Comparison of ENCODE assay signal across 1 cellular context in the genomic region with DNA sequence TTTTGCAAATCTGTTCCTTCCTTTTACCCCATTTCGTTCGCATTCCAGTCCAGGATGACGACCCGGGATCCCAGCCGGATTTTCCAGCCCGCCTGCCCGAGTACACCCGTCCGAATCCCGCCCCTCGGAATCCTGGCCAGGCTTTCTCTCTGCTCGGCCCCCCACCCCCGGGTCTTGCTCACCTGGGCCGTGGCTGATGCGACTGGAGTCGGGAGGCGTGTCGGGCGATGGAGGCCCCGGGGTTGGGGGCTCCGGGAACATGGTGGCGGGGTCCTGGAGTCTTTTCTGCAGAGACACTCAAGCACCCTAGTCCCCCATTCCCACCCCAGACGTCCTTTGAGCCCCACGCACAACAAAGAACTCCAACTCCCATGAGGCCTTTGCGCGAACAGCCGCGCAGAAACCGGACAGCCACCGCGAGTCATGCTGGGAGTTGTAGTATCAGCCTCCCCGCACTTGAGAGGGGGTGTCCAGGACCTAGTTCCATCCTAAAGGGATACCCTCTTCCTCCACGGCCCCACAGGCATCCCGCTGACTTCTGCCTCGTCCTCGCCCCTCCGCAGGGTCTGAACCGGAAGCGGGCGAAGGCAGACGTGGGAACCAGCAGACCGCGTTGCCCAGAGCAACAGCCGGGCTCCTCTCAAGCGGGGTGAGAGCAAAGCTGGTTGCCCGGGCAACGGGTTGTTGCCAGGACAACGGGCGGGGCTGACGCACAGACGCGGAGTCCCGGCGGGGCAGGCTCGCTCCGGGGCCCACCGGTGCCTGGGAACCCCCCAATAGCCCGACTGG.
TF ChIP-seq lines count a peak whose summit lies in the region.

No MANE protein-coding gene starts in this region.

TF ChIP-seq in GM23338, 12 proteins besides CTCF, POLR2A, EP300 and RAD21 (continued from another document):
- TF ChIP-seq, protein P1, sequence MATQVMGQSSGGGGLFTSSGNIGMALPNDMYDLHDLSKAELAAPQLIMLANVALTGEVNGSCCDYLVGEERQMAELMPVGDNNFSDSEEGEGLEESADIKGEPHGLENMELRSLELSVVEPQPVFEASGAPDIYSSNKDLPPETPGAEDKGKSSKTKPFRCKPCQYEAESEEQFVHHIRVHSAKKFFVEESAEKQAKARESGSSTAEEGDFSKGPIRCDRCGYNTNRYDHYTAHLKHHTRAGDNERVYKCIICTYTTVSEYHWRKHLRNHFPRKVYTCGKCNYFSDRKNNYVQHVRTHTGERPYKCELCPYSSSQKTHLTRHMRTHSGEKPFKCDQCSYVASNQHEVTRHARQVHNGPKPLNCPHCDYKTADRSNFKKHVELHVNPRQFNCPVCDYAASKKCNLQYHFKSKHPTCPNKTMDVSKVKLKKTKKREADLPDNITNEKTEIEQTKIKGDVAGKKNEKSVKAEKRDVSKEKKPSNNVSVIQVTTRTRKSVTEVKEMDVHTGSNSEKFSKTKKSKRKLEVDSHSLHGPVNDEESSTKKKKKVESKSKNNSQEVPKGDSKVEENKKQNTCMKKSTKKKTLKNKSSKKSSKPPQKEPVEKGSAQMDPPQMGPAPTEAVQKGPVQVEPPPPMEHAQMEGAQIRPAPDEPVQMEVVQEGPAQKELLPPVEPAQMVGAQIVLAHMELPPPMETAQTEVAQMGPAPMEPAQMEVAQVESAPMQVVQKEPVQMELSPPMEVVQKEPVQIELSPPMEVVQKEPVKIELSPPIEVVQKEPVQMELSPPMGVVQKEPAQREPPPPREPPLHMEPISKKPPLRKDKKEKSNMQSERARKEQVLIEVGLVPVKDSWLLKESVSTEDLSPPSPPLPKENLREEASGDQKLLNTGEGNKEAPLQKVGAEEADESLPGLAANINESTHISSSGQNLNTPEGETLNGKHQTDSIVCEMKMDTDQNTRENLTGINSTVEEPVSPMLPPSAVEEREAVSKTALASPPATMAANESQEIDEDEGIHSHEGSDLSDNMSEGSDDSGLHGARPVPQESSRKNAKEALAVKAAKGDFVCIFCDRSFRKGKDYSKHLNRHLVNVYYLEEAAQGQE (IDR thresholded peaks at IDR 0.05; ENCODE audit: unreplicated experiment): peak; percentile 8
- no peak for TF ChIP-seq NANOG (IDR thresholded peaks at IDR 0.05; ENCODE audit: borderline replicate concordance)
- TF ChIP-seq, protein P2, sequence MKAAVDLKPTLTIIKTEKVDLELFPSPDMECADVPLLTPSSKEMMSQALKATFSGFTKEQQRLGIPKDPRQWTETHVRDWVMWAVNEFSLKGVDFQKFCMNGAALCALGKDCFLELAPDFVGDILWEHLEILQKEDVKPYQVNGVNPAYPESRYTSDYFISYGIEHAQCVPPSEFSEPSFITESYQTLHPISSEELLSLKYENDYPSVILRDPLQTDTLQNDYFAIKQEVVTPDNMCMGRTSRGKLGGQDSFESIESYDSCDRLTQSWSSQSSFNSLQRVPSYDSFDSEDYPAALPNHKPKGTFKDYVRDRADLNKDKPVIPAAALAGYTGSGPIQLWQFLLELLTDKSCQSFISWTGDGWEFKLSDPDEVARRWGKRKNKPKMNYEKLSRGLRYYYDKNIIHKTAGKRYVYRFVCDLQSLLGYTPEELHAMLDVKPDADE (IDR thresholded peaks at IDR 0.05): peak; percentile 95
- TF ChIP-seq, protein P3, sequence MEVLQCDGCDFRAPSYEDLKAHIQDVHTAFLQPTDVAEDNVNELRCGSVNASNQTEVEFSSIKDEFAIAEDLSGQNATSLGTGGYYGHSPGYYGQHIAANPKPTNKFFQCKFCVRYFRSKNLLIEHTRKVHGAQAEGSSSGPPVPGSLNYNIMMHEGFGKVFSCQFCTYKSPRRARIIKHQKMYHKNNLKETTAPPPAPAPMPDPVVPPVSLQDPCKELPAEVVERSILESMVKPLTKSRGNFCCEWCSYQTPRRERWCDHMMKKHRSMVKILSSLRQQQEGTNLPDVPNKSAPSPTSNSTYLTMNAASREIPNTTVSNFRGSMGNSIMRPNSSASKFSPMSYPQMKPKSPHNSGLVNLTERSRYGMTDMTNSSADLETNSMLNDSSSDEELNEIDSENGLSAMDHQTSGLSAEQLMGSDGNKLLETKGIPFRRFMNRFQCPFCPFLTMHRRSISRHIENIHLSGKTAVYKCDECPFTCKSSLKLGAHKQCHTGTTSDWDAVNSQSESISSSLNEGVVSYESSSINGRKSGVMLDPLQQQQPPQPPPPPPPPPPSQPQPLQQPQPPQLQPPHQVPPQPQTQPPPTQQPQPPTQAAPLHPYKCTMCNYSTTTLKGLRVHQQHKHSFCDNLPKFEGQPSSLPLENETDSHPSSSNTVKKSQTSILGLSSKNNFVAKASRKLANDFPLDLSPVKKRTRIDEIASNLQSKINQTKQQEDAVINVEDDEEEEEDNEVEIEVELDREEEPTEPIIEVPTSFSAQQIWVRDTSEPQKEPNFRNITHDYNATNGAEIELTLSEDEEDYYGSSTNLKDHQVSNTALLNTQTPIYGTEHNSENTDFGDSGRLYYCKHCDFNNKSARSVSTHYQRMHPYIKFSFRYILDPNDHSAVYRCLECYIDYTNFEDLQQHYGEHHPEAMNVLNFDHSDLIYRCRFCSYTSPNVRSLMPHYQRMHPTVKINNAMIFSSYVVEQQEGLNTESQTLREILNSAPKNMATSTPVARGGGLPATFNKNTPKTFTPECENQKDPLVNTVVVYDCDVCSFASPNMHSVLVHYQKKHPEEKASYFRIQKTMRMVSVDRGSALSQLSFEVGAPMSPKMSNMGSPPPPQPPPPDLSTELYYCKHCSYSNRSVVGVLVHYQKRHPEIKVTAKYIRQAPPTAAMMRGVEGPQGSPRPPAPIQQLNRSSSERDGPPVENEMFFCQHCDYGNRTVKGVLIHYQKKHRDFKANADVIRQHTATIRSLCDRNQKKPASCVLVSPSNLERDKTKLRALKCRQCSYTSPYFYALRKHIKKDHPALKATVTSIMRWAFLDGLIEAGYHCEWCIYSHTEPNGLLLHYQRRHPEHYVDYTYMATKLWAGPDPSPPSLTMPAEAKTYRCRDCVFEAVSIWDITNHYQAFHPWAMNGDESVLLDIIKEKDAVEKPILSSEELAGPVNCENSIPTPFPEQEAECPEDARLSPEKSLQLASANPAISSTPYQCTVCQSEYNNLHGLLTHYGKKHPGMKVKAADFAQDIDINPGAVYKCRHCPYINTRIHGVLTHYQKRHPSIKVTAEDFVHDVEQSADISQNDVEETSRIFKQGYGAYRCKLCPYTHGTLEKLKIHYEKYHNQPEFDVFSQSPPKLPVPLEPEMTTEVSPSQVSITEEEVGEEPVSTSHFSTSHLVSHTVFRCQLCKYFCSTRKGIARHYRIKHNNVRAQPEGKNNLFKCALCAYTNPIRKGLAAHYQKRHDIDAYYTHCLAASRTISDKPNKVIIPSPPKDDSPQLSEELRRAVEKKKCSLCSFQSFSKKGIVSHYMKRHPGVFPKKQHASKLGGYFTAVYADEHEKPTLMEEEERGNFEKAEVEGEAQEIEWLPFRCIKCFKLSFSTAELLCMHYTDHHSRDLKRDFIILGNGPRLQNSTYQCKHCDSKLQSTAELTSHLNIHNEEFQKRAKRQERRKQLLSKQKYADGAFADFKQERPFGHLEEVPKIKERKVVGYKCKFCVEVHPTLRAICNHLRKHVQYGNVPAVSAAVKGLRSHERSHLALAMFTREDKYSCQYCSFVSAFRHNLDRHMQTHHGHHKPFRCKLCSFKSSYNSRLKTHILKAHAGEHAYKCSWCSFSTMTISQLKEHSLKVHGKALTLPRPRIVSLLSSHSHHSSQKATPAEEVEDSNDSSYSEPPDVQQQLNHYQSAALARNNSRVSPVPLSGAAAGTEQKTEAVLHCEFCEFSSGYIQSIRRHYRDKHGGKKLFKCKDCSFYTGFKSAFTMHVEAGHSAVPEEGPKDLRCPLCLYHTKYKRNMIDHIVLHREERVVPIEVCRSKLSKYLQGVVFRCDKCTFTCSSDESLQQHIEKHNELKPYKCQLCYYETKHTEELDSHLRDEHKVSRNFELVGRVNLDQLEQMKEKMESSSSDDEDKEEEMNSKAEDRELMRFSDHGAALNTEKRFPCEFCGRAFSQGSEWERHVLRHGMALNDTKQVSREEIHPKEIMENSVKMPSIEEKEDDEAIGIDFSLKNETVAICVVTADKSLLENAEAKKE (CRISPR knock-in tag; IDR thresholded peaks at IDR 0.05): no peak
- peak; percentile 78 for TF ChIP-seq CREB1 (CRISPR knock-in tag; IDR thresholded peaks at IDR 0.05; ENCODE audit: low read depth)
- TF ChIP-seq POLR2AphosphoS5 (IDR thresholded peaks at IDR 0.05; ENCODE audit: low read depth): no peak
